14 cellular contexts compared by ENCODE assay signal in genomic region chr11:84465040-84465439, GRCh38.
DNase-seq lines count a peak whose midpoint lies in the region; ATAC-seq and TF ChIP-seq lines count a peak whose summit lies in the region.
"Had no signal": no experiment of that assay in that cellular context is flagged by ENCODE, and none has a peak within 500 bp of the region (broad histone marks: within the 10 kb centered on the region; RNA-seq: fewer than 3 reads in every experiment).

No MANE protein-coding gene starts in this region.

- TF ChIP-seq POLR2A in thyroid gland (IDR thresholded peaks at IDR 0.05): no peak

- H3K27ac ChIP-seq in fibroblast of lung (ENCODE audit: insufficient read depth, low read length) (no peak overlapping the region), thyroid gland (no peak overlapping the region)
- H3K27ac ChIP-seq: coronary artery, left lung, thoracic aorta had no signal

- no peak for ATAC-seq in GM19452 (IDR thresholded peaks at IDR 0.05; ENCODE audit: unreplicated experiment)
- ATAC-seq: activated CD8-positive, alpha-beta T cell treated with anti-CD3 and anti-CD28 coated beads, Interleukin-2, amount 10 ng/mL, durations not matched to agents 7 days and 5 days; left lung had no signal

- H3K4me1 ChIP-seq in fibroblast of lung (ENCODE audit: control insufficient read depth, extremely low read depth, insufficient read depth, low read length): no peaks in the 10 kb centered on the region
- H3K4me1 ChIP-seq in thyroid gland: peaks cover 4 to 6% of the 10 kb centered on the region in 2 donors
- H3K4me1 ChIP-seq: left lung had no signal

- intact Hi-C loops in thyroid gland (cut with DNase I): no loop called here

- no peaks in the 10 kb centered on the region for H4K20me1 ChIP-seq in fibroblast of lung (ENCODE audit: control insufficient read depth, extremely low read depth, insufficient read depth, low read length)

- no peak overlapping the region for H3K9ac ChIP-seq in fibroblast of lung (ENCODE audit: insufficient read depth, low read length)

- H3K4me3 ChIP-seq in fibroblast of lung (replicated peaks in 1 of 4; ENCODE audit: control extremely low read depth in 1 of 4, insufficient read depth in 1 of 4, low read depth in 3 of 4, low read length in 4 of 4) (no peak overlapping the region), thyroid gland (replicated peaks in 1 of 3) (no peak overlapping the region)
- H3K4me3 ChIP-seq: coronary artery, left lung, thoracic aorta had no signal

- no peaks in the 10 kb centered on the region for H3K36me3 ChIP-seq in fibroblast of lung (ENCODE audit: control insufficient read depth, insufficient read depth, low read length)
- no peaks in the 10 kb centered on the region for H3K36me3 ChIP-seq in thyroid gland
- H3K36me3 ChIP-seq: left lung, thoracic aorta had no signal

- H3K4me2 ChIP-seq in fibroblast of lung (ENCODE audit: extremely low read depth, insufficient read depth, low read length): no peak overlapping the region

- H2AFZ ChIP-seq in fibroblast of lung (ENCODE audit: low read length): no peak overlapping the region

- no peaks in the 10 kb centered on the region for H3K79me2 ChIP-seq in fibroblast of lung (ENCODE audit: control insufficient read depth, insufficient read depth, low read length)

- H3K27me3 ChIP-seq in fibroblast of lung (ENCODE audit: control insufficient read depth, insufficient read depth, low read length) (no peaks in the 10 kb centered on the region), thyroid gland (no peaks in the 10 kb centered on the region)
- H3K27me3 ChIP-seq: left lung had no signal

- 24 to 32% methylated on average over 4 of the region's 4 CpGs for WGBS in thyroid gland, 2 donors

- TF ChIP-seq CTCF in fibroblast of lung (conservative IDR thresholded peaks at IDR 0.05 in 1 of 2, IDR thresholded peaks at IDR 0.05 in 1 of 2; ENCODE audit: low read depth in 1 of 2, low read length in 2 of 2): no peak
- TF ChIP-seq CTCF in thyroid gland (IDR thresholded peaks at IDR 0.05): no peak

- H3K9me3 ChIP-seq in fibroblast of lung (ENCODE audit: control insufficient read depth, insufficient read depth, low read depth, low read length): no peaks in the 10 kb centered on the region
- no peaks in the 10 kb centered on the region for H3K9me3 ChIP-seq in thyroid gland
- H3K9me3 ChIP-seq: left lung, thoracic aorta had no signal

- DNase-seq in NCI-H82 (lab: John Stamatoyannopoulos, UW) (peak; percentile 39), NCI-H82 treated with DMSO at 0.1 percent for 48 hours (lab: John Stamatoyannopoulos, UW; ENCODE audit: unreplicated experiment) (no peak), SHP77 (lab: John Stamatoyannopoulos, UW) (peak; percentile 34 to 58), fibroblast of lung (ENCODE audit: low read depth in 2 of 2) (peak; percentile 3 to 21), thyroid gland (peak; percentile 72 to 73), COLO668 (lab: John Stamatoyannopoulos, UW; ENCODE audit: unreplicated experiment) (no peak), cerebellum (ENCODE audit: low spot score) (no peak)
- DNase-seq: activated CD8-positive, alpha-beta T cell treated with anti-CD3 and anti-CD28 coated beads, Interleukin-2, amount 10 ng/mL, durations not matched to agents 7 days and 5 days; amniotic stem cell; left lung; NCI-H2029 treated with DMSO at 0.1 percent for 48 hours had no signal

Comparison
In these comparisons a context has a peak if more than half of its experiments do, and no peak if none do; other contexts are left out.
1. DNase-seq: peak in NCI-H82 (single experiment), SHP77 (2 of 2), fibroblast of lung (2 of 2) and thyroid gland (2 of 2); none in NCI-H82 treated with DMSO at 0.1 percent for 48 hours (single experiment), COLO668 (single experiment) and cerebellum (single experiment).